Comparison of ENCODE assay signal across 35 cellular contexts in genomic region chr10:71483135-71483534, GRCh38.
"Had no signal": no experiment of that assay in that cellular context is flagged by ENCODE, and none has a peak within 500 bp of the region (broad histone marks: within the 10 kb centered on the region; RNA-seq: fewer than 3 reads in every experiment).

No MANE protein-coding gene starts in this region.

- H3K9me3 ChIP-seq: MG63 had no signal

- H3K27me3 ChIP-seq: MG63 had no signal

- H3K36me3 ChIP-seq: MG63 had no signal

- DNase-seq: Karpas-422, MG63, MM.1S, MV-4-11, NCI-H1048, NCI-H1092, NCI-H1092 treated with DMSO at 0.1 percent for 48 hours, NCI-H1105, NCI-H1105 treated with DMSO at 0.1 percent for 48 hours, NCI-H1417, NCI-H1417 treated with DMSO at 0.1 percent for 48 hours, NCI-H1436, NCI-H1436 treated with DMSO at 0.1 percent for 48 hours, NCI-H146, NCI-H1694, NCI-H1694 treated with DMSO at 0.1 percent for 48 hours, NCI-H187, NCI-H187 treated with DMSO at 0.1 percent for 48 hours, NCI-H1930, NCI-H2029, NCI-H2029 treated with DMSO at 0.1 percent for 48 hours, NCI-H2081, NCI-H2081 treated with DMSO at 0.1 percent for 48 hours, NCI-H2107, NCI-H2171, NCI-H2171 treated with DMSO at 0.1 percent for 48 hours, NCI-H2227 treated with DMSO at 0.1 percent for 48 hours, NCI-H226, NCI-H345, NCI-H446, NCI-H446 treated with DMSO at 0.1 percent for 48 hours, NCI-H510A, NCI-H510A treated with DMSO at 0.1 percent for 48 hours, NCI-H524, NCI-H524 treated with DMSO at 0.1 percent for 48 hours had no signal

- H3K4me3 ChIP-seq: MG63 had no signal
